Comparison of ENCODE assay signal across 20 cellular contexts in genomic region chr16:86670835-86671234, GRCh38.
DNase-seq lines count a peak whose midpoint lies in the region; ATAC-seq, FAIRE-seq and TF ChIP-seq lines count a peak whose summit lies in the region.
"Had no signal": no experiment of that assay in that cellular context is flagged by ENCODE, and none has a peak within 500 bp of the region (broad histone marks: within the 10 kb centered on the region; RNA-seq: fewer than 3 reads in every experiment).

No MANE protein-coding gene starts in this region.

- H3K4ac ChIP-seq in trophoblast cell (ENCODE audit: low read depth, low read length) = no peak overlapping the region

- H3K4me3 Mint-ChIP-seq in glutamatergic neuron (ENCODE audit: unreplicated experiment) = no peak overlapping the region
- H3K4me3 Mint-ChIP-seq: CD4-positive, alpha-beta memory T cell had no signal

- H3K36me3 Mint-ChIP-seq in glutamatergic neuron (ENCODE audit: unreplicated experiment) = no peaks in the 10 kb centered on the region
- H3K36me3 Mint-ChIP-seq: CD4-positive, alpha-beta memory T cell had no signal

- H3K36me3 ChIP-seq in HepG2 (replicated peaks in 1 of 2; ENCODE audit: control insufficient read depth in 1 of 2, insufficient read depth in 2 of 2, low read length in 2 of 2) = no peaks in the 10 kb centered on the region
- no peaks in the 10 kb centered on the region for H3K36me3 ChIP-seq in right lobe of liver
- H3K36me3 ChIP-seq in trophoblast cell (ENCODE audit: control insufficient read depth in 1 of 2, insufficient read depth in 2 of 2, low read length in 2 of 2) = no peaks in the 10 kb centered on the region
- H3K36me3 ChIP-seq: BLaER1 had no signal

- H3K4me1 ChIP-seq in HepG2 (ENCODE audit: insufficient read depth, low read length) = 0 out of 2 replicates have a peak, but pooled peaks cover under 1% of the 10 kb centered on the region
- no peaks in the 10 kb centered on the region for H3K4me1 ChIP-seq in right lobe of liver
- H3K4me1 ChIP-seq in trophoblast cell (ENCODE audit: control insufficient read depth in 1 of 2, insufficient read depth in 2 of 2, low read length in 2 of 2) = peaks cover 2 to 3% of the 10 kb centered on the region in 2 experiments

- 56% methylated on average over 10 of the region's 11 CpGs for WGBS in HepG2 (ENCODE audit: low lambda C conversion rate)
- WGBS in right lobe of liver (ENCODE audit: insufficient coverage, low coverage, low lambda C conversion rate, missing lambda C conversion rate) = 72% methylated on average over 6 of the region's 11 CpGs
- no CpG with 5 or more reads among the region's 11 CpGs for WGBS in trophoblast cell (ENCODE audit: extremely low coverage, insufficient coverage, insufficient read length)

- H4K12ac ChIP-seq in trophoblast cell (ENCODE audit: low read depth, low read length) = no peak overlapping the region

- H2AFZ ChIP-seq in HepG2 (ENCODE audit: low read length) (no peak overlapping the region), trophoblast cell (ENCODE audit: insufficient read depth, low read length, poor library complexity) (no peak overlapping the region)
- H2AFZ ChIP-seq: GM23248 had no signal

- no peak overlapping the region for H2BK120ac ChIP-seq in trophoblast cell (ENCODE audit: insufficient read depth, low read length, poor library complexity)

- no peak for TF ChIP-seq EP300 in HepG2 (IDR thresholded peaks at IDR 0.05; ENCODE audit: low read depth in 2 of 2, low read length in 2 of 2)
- no peak for TF ChIP-seq EP300 in HepG2 (CRISPR knock-in tag; IDR thresholded peaks at IDR 0.05; ENCODE audit: borderline replicate concordance)

- no peak overlapping the region for H3K23ac ChIP-seq in trophoblast cell (ENCODE audit: low read length)

- DNase-seq in HepG2 (ENCODE audit: low spot score) (no peak), right lobe of liver (no peak), glutamatergic neuron (no peak), trophoblast cell (no peak)
- no peak for DNase-seq in activated CD4-positive, CD25-positive, alpha-beta regulatory T cell (lab: John Stamatoyannopoulos, UW)
- DNase-seq: CD4-positive, alpha-beta memory T cell; DMS153; GDM1; GM23248; KG1; MV-4-11; NCI-H187; NCI-H226; RPMI8226; SIG-M5 had no signal

- no peaks in the 10 kb centered on the region for H3K79me1 ChIP-seq in trophoblast cell (ENCODE audit: low read length)

- H3K27ac Mint-ChIP-seq in glutamatergic neuron (ENCODE audit: unreplicated experiment) = peak overlapping the region; percentile 69
- H3K27ac Mint-ChIP-seq: CD4-positive, alpha-beta memory T cell had no signal

- in situ Hi-C loops in HepG2 (cut with HindIII; ENCODE audit: extremely low pct_ligation_motif_present, low pct_unique_long_range_greater_than_20kb) = no loop called here

- no peak for TF ChIP-seq POLR2A in HepG2 (IDR thresholded peaks at IDR 0.05; ENCODE audit: insufficient read depth in 1 of 2, low read depth in 2 of 2, low read length in 2 of 2)
- no peak for TF ChIP-seq POLR2A in right lobe of liver (IDR thresholded peaks at IDR 0.05)

- H3K27me3 Mint-ChIP-seq in glutamatergic neuron (ENCODE audit: unreplicated experiment) = no peaks in the 10 kb centered on the region

- TF ChIP-seq RAD21 in HepG2 (CRISPR knock-in tag; IDR thresholded peaks at IDR 0.05) = no peak

- no peak overlapping the region for H3K14ac ChIP-seq in trophoblast cell (ENCODE audit: low read length)

- intact Hi-C loops in HepG2 (cut with micrococcal nuclease; ENCODE audit: unreplicated experiment) = no loop called here
- intact Hi-C loops in right lobe of liver (cut with DNase I) = no loop called here

- H3K79me2 ChIP-seq in HepG2 (ENCODE audit: insufficient read depth, low read length) = no peaks in the 10 kb centered on the region
- no peaks in the 10 kb centered on the region for H3K79me2 ChIP-seq in trophoblast cell (ENCODE audit: control insufficient read depth, insufficient read depth, low read length, poor library complexity)

- no peak overlapping the region for H2BK12ac ChIP-seq in trophoblast cell (ENCODE audit: low read length)

- H2BK5ac ChIP-seq in trophoblast cell (ENCODE audit: low read depth, low read length, poor library complexity) = no peak overlapping the region

- no peak overlapping the region for H3K4me3 ChIP-seq in HepG2 (replicated peaks in 1 of 3; ENCODE audit: insufficient read depth in 1 of 3, low read depth in 2 of 3, low read length in 3 of 3)
- H3K4me3 ChIP-seq in right lobe of liver = no peak overlapping the region
- no peak overlapping the region for H3K4me3 ChIP-seq in trophoblast cell (ENCODE audit: low read depth, low read length)
- H3K4me3 ChIP-seq: A549, BLaER1, GM23248 had no signal

- peaks cover 32% of the 10 kb centered on the region for H3K4me1 Mint-ChIP-seq in glutamatergic neuron (ENCODE audit: low read depth, unreplicated experiment)

- TF ChIP-seq CTCF in HepG2 (CRISPR knock-in tag; IDR thresholded peaks at IDR 0.05) = no peak
- TF ChIP-seq CTCF in right lobe of liver (IDR thresholded peaks at IDR 0.05) = no peak
- TF ChIP-seq CTCF in glutamatergic neuron (IDR thresholded peaks at IDR 0.05; ENCODE audit: partially characterized antibody, unreplicated experiment) = no peak

- H3K9me3 Mint-ChIP-seq in glutamatergic neuron (ENCODE audit: unreplicated experiment) = no peaks in the 10 kb centered on the region

- H3K27ac ChIP-seq in HepG2 (ENCODE audit: extremely low read length, insufficient read depth, low read length) (no peak overlapping the region), right lobe of liver (no peak overlapping the region), trophoblast cell (ENCODE audit: low read depth, low read length) (no peak overlapping the region)
- H3K27ac ChIP-seq: BLaER1, GM23248 had no signal

- no peak overlapping the region for H3K9ac ChIP-seq in HepG2 (ENCODE audit: insufficient read depth, low read depth, low read length)
- no peak overlapping the region for H3K9ac ChIP-seq in trophoblast cell (ENCODE audit: low read length)
- H3K9ac ChIP-seq: BLaER1, GM23248 had no signal

- H3K4me2 ChIP-seq in HepG2 (ENCODE audit: low read depth, low read length) = no peak overlapping the region
- no peak overlapping the region for H3K4me2 ChIP-seq in trophoblast cell (ENCODE audit: low read length)
- H3K4me2 ChIP-seq: A549, BLaER1 had no signal

- no peaks in the 10 kb centered on the region for H4K20me1 ChIP-seq in HepG2 (ENCODE audit: insufficient read depth, low read length)
- H4K20me1 ChIP-seq: BLaER1 had no signal

- FAIRE-seq in HepG2 (lab: Jason Lieb, UNC) = no peak
- FAIRE-seq: A549 had no signal

- no TSS peak for BruUV-seq in HepG2 (replicated peaks; lab: Mats Ljungman, UMichigan)

- ATAC-seq in HepG2 (no peak), right lobe of liver (no peak), HG02798 (IDR thresholded peaks at IDR 0.05; ENCODE audit: poor library complexity, unreplicated experiment) (no peak), GM21390 (IDR thresholded peaks at IDR 0.05; ENCODE audit: unreplicated experiment) (no peak), GM21717 (IDR thresholded peaks at IDR 0.05; ENCODE audit: unreplicated experiment) (no peak)
- ATAC-seq: A549 had no signal

- no peak overlapping the region for H3K18ac ChIP-seq in trophoblast cell (ENCODE audit: low read length)

- CTCF ChIA-PET in HepG2 (lab: Yijun Ruan, JAX; ENCODE audit: low intra/inter-chr PET ratio, low total read pairs) = no interaction called here

- H3K9me3 ChIP-seq in HepG2 (ENCODE audit: low read length) (no peaks in the 10 kb centered on the region), right lobe of liver (no peaks in the 10 kb centered on the region), trophoblast cell (ENCODE audit: insufficient read depth, low read depth, low read length) (no peaks in the 10 kb centered on the region)
- H3K9me3 ChIP-seq: BLaER1 had no signal

- no peak overlapping the region for H4K8ac ChIP-seq in trophoblast cell (ENCODE audit: low read depth, low read length)

- peak overlapping the region; percentile 59 for H4K91ac ChIP-seq in trophoblast cell (ENCODE audit: low read depth, low read length)

- no peak overlapping the region for H2AK5ac ChIP-seq in trophoblast cell (ENCODE audit: low read length)

- POLR2A ChIA-PET in HepG2 (lab: Yijun Ruan, JAX) = no interaction called here

- H3K27me3 ChIP-seq in HepG2 (ENCODE audit: control insufficient read depth in 1 of 2, insufficient read depth in 2 of 2, low read length in 2 of 2) (peaks cover 12 to 60% of the 10 kb centered on the region in 2 experiments; a peak in 4 of 5 replicates), right lobe of liver (no peaks in the 10 kb centered on the region), trophoblast cell (ENCODE audit: insufficient read depth, low read length) (no peaks in the 10 kb centered on the region)
- H3K27me3 ChIP-seq: BLaER1 had no signal

TF ChIP-seq in HepG2, 621 proteins besides CTCF, POLR2A, EP300 and RAD21:
- TF ChIP-seq ZNF629 (CRISPR knock-in tag; conservative IDR thresholded peaks at IDR 0.05) (peak; percentile 79), ZNF878 (CRISPR knock-in tag; IDR thresholded peaks at IDR 0.05) (no peak)
